Comparison of ENCODE assay signal across 8 cellular contexts in genomic region chr17:81682565-81683207, GRCh38. TPM values are rescaled to one million over a fixed set of nuclear protein-coding genes. Genes with fewer than 3 reads are reported as not detected.
A peak's percentile ranks its signal among the peaks of the same experiment; 100 is the strongest.
DNase-seq lines count a peak whose midpoint lies in the region; ATAC-seq and TF ChIP-seq lines count a peak whose summit lies in the region.

No MANE protein-coding gene starts in this region.

- peaks cover 10% of the 10 kb centered on the region for H3K36me3 Mint-ChIP-seq in activated naive CD8-positive, alpha-beta T cell treated with anti-CD3 and anti-CD28 coated beads, Interleukin-2, amount 10 ng/mL, durations not matched to agents 7 days and 5 days

- DNase-seq in heart right ventricle = no peak
- no peak for DNase-seq in Right ventricle myocardium inferior (ENCODE audit: missing footprints)
- DNase-seq in activated naive CD8-positive, alpha-beta T cell treated with anti-CD3 and anti-CD28 coated beads, Interleukin-2, amount 10 ng/mL, durations not matched to agents 7 days and 5 days = no peak
- DNase-seq in nucleus accumbens (lab: John Stamatoyannopoulos, UW) = no peak

- no peak for TF ChIP-seq RAD21 in liver (IDR thresholded peaks at IDR 0.05)

- intact Hi-C loops in heart right ventricle (cut with DNase I) = loop anchor here in 1 of 10 donors (1.0 kb wide), 1 partner anchor 16 kb away; the partner anchor contains the start of genes CCDC137 and OXLD1
- intact Hi-C loops in Right ventricle myocardium inferior (cut with DNase I) = loop anchor here (5.0 kb wide), 1 partner anchor 45 kb away; the partner anchor contains the start of genes NPLOC4 and TSPAN10

- H3K9ac ChIP-seq in liver (ENCODE audit: low read depth in 1 of 2, low read length in 2 of 2) = no peak overlapping the region

- no peaks in the 10 kb centered on the region for H3K27me3 ChIP-seq in heart right ventricle
- no peaks in the 10 kb centered on the region for H3K27me3 ChIP-seq in liver (ENCODE audit: control insufficient read depth in 4 of 4, insufficient read depth in 4 of 4, low read length in 3 of 4)

- H3K27me3 Mint-ChIP-seq in activated naive CD8-positive, alpha-beta T cell treated with anti-CD3 and anti-CD28 coated beads, Interleukin-2, amount 10 ng/mL, durations not matched to agents 7 days and 5 days = no peaks in the 10 kb centered on the region

- no peak for ATAC-seq in heart right ventricle
- no peak for ATAC-seq in Right ventricle myocardium inferior
- ATAC-seq in activated naive CD8-positive, alpha-beta T cell treated with anti-CD3 and anti-CD28 coated beads, Interleukin-2, amount 10 ng/mL, durations not matched to agents 7 days and 5 days (ENCODE audit: low read depth) = no peak
- ATAC-seq in HG03139 (IDR thresholded peaks at IDR 0.05; ENCODE audit: unreplicated experiment) = no peak
- no peak for ATAC-seq in HG02571 (IDR thresholded peaks at IDR 0.05; ENCODE audit: unreplicated experiment)

- peak overlapping the region in 9 of 10 donors; percentile 56 to 96 (median 91) for H3K27ac ChIP-seq in heart right ventricle
- H3K27ac ChIP-seq in liver (ENCODE audit: low read depth in 1 of 2, low read length in 2 of 2) = peak overlapping the region; percentile 41 to 67
- H3K27ac ChIP-seq in urinary bladder (ENCODE audit: low read depth) = no peak overlapping the region

- peak overlapping the region; percentile 98 for H3K4me3 Mint-ChIP-seq in activated naive CD8-positive, alpha-beta T cell treated with anti-CD3 and anti-CD28 coated beads, Interleukin-2, amount 10 ng/mL, durations not matched to agents 7 days and 5 days

- peaks cover 0 to 41% (median 15%) of the 10 kb centered on the region in 9 donors for H3K36me3 ChIP-seq in heart right ventricle
- peaks cover 0 to 13% (median 6%) of the 10 kb centered on the region in 4 donors for H3K36me3 ChIP-seq in liver (ENCODE audit: control insufficient read depth in 4 of 4, insufficient read depth in 3 of 4, low read depth in 1 of 4, low read length in 3 of 4)
- H3K36me3 ChIP-seq in urinary bladder (ENCODE audit: insufficient read depth) = peaks cover 5% of the 10 kb centered on the region

- POLR2A ChIA-PET in activated naive CD8-positive, alpha-beta T cell treated with anti-CD3 and anti-CD28 coated beads, Interleukin-2, amount 10 ng/mL, durations not matched to agents 7 days and 5 days (lab: Charles Lee) = interaction anchor here (0.6 to 4.5 kb wide), 15 partner anchors 8 to 1393 kb away, joined by 3 to 69 read pairs (median 6); partner anchors contain the start of genes CCDC137, MCRIP1, MRPL12 and NPLOC4

- no peak for TF ChIP-seq CTCF in heart right ventricle (IDR thresholded peaks at IDR 0.05)
- TF ChIP-seq CTCF in liver (IDR thresholded peaks at IDR 0.05; ENCODE audit: low read depth, low read length, missing input control) = no peak

- H3K4me3 ChIP-seq in heart right ventricle = peak overlapping the region; percentile 64 to 100 (median 95)
- peak overlapping the region; percentile 70 to 86 (median 71) for H3K4me3 ChIP-seq in liver (ENCODE audit: low read depth in 1 of 3, low read length in 3 of 3)
- H3K4me3 ChIP-seq in urinary bladder (ENCODE audit: low read depth, low read length) = peak overlapping the region; percentile 85

- H3K4me1 Mint-ChIP-seq in activated naive CD8-positive, alpha-beta T cell treated with anti-CD3 and anti-CD28 coated beads, Interleukin-2, amount 10 ng/mL, durations not matched to agents 7 days and 5 days = peaks cover 24% of the 10 kb centered on the region

- peak overlapping the region; percentile 77 for H3K27ac Mint-ChIP-seq in activated naive CD8-positive, alpha-beta T cell treated with anti-CD3 and anti-CD28 coated beads, Interleukin-2, amount 10 ng/mL, durations not matched to agents 7 days and 5 days

- no peaks in the 10 kb centered on the region for H3K9me3 Mint-ChIP-seq in activated naive CD8-positive, alpha-beta T cell treated with anti-CD3 and anti-CD28 coated beads, Interleukin-2, amount 10 ng/mL, durations not matched to agents 7 days and 5 days

- H3K9me3 ChIP-seq in heart right ventricle (no peaks in the 10 kb centered on the region), liver (ENCODE audit: control insufficient read depth in 4 of 4, low read length in 3 of 4) (no peaks in the 10 kb centered on the region)

- H3K4me1 ChIP-seq in heart right ventricle (peaks cover 15 to 57% (median 32%) of the 10 kb centered on the region in 9 donors), liver (ENCODE audit: control insufficient read depth in 4 of 4, insufficient read depth in 4 of 4, low read length in 3 of 4) (peaks cover 16 to 54% (median 43%) of the 10 kb centered on the region in 4 donors), urinary bladder (ENCODE audit: insufficient read depth) (no peaks in the 10 kb centered on the region)

- WGBS in heart right ventricle, 2 donors = 34 to 40% methylated on average over 19 of the region's 19 CpGs
- 43% methylated on average over 19 of the region's 19 CpGs for WGBS in liver
- 30% methylated on average over 19 of the region's 19 CpGs for WGBS in urinary bladder

TF ChIP-seq in liver, 16 proteins besides CTCF, POLR2A, EP300 and RAD21 (continues in another document):
- TF ChIP-seq RXRA (IDR thresholded peaks at IDR 0.05) (no peak), FOXA2 (IDR thresholded peaks at IDR 0.05) (no peak), MAX (IDR thresholded peaks at IDR 0.05) (no peak), YY1 (IDR thresholded peaks at IDR 0.05) (no peak), ZBTB33 (IDR thresholded peaks at IDR 0.05) (no peak), ATF3 (IDR thresholded peaks at IDR 0.05) (no peak)

RNA-seq across cellular contexts. Expression of gene ARL16, which starts 0.9 kb away (rescaled TPM):
- total RNA-seq in heart right ventricle (10 to 100 TPM; 11.1 to 19.1 (median 15.7) TPM), Right ventricle myocardium inferior (11.9 TPM), liver (10 to 100 TPM in 1 of 2 donors, 1 to 10 TPM in 1; 9.8 to 12.9 TPM), urinary bladder (19.7 TPM)
- polyA plus RNA-seq in heart right ventricle (10 to 100 TPM; 29.1 to 41.2 TPM), liver (10 to 100 TPM in 1 of 2 donors, 1 to 10 TPM in 1; 7.9 to 24.3 TPM), urinary bladder (47.0 TPM)
- total RNA-seq in activated naive CD8-positive, alpha-beta T cell treated with anti-CD3 and anti-CD28 coated beads, Interleukin-2, amount 10 ng/mL, durations not matched to agents 7 days and 5 days = 10 to 100 TPM; 17.7 to 19.0 TPM

RNA-seq across cellular contexts. Expression of gene HGS, which starts 1.1 kb away (rescaled TPM):
- total RNA-seq in heart right ventricle (10 to 100 TPM; 33.1 to 53.7 (median 37.8) TPM), Right ventricle myocardium inferior (36.6 TPM), liver (10 to 100 TPM; 27.6 to 31.6 TPM), urinary bladder (36.1 TPM)
- polyA plus RNA-seq in heart right ventricle (100 to 1,000 TPM in 1 of 2 donors, 10 to 100 TPM in 1; 83.0 to 102 TPM), liver (10 to 100 TPM; 21.8 to 28.7 TPM), urinary bladder (92.7 TPM)
- total RNA-seq in activated naive CD8-positive, alpha-beta T cell treated with anti-CD3 and anti-CD28 coated beads, Interleukin-2, amount 10 ng/mL, durations not matched to agents 7 days and 5 days = 100 to 1,000 TPM; 152 to 164 TPM

RNA-seq across cellular contexts. Expression of gene CCDC137, which starts 16.1 kb away (rescaled TPM):
- total RNA-seq in heart right ventricle = 1 to 10 TPM; 3.4 to 9.7 (median 5.4) TPM
- 10 to 100 TPM; 11.3 to 14.4 TPM for polyA plus RNA-seq in heart right ventricle
- total RNA-seq in Right ventricle myocardium inferior = 6.1 TPM
- 10 to 100 TPM; 31.3 to 32.0 TPM for total RNA-seq in activated naive CD8-positive, alpha-beta T cell treated with anti-CD3 and anti-CD28 coated beads, Interleukin-2, amount 10 ng/mL, durations not matched to agents 7 days and 5 days
- 1 to 10 TPM; 4.3 to 4.8 TPM for total RNA-seq in liver
- polyA plus RNA-seq in liver = 1 to 10 TPM; 5.7 to 6.9 TPM
- 4.3 TPM for total RNA-seq in urinary bladder
- 15.9 TPM for polyA plus RNA-seq in urinary bladder

RNA-seq across cellular contexts. Expression of gene OXLD1, which starts 16.3 kb away (rescaled TPM):
- total RNA-seq in heart right ventricle (10 to 100 TPM; 12.6 to 21.6 (median 17.9) TPM), Right ventricle myocardium inferior (18.6 TPM), liver (10 to 100 TPM; 11.2 to 15.2 TPM), urinary bladder (7.5 TPM)
- polyA plus RNA-seq in heart right ventricle (10 to 100 TPM; 36.0 to 51.8 TPM), liver (10 to 100 TPM; 22.8 to 26.4 TPM), urinary bladder (47.9 TPM)
- 10 to 100 TPM; 56.6 to 60.1 TPM for total RNA-seq in activated naive CD8-positive, alpha-beta T cell treated with anti-CD3 and anti-CD28 coated beads, Interleukin-2, amount 10 ng/mL, durations not matched to agents 7 days and 5 days

RNA-seq across cellular contexts. Expression of gene MRPL12, which starts 20.5 kb away (rescaled TPM):
- total RNA-seq in heart right ventricle = 100 to 1,000 TPM; 105 to 216 (median 134) TPM
- 100 to 1,000 TPM; 409 to 533 TPM for polyA plus RNA-seq in heart right ventricle
- total RNA-seq in Right ventricle myocardium inferior = 177 TPM
- 10 to 100 TPM; 55.1 to 59.2 TPM for total RNA-seq in activated naive CD8-positive, alpha-beta T cell treated with anti-CD3 and anti-CD28 coated beads, Interleukin-2, amount 10 ng/mL, durations not matched to agents 7 days and 5 days
- 10 to 100 TPM in 1 of 2 donors, 1 to 10 TPM in 1; 9.1 to 15.1 TPM for total RNA-seq in liver
- 100 to 1,000 TPM; 103 to 121 TPM for polyA plus RNA-seq in liver
- 3.3 TPM for total RNA-seq in urinary bladder
- polyA plus RNA-seq in urinary bladder = 81.3 TPM
